Comparison of ENCODE assay signal across 10 cellular contexts in genomic region chr5:33180900-33181299, GRCh38.
A peak's percentile ranks its signal among the peaks of the same experiment; 100 is the strongest.
DNase-seq lines count a peak whose midpoint lies in the region; ATAC-seq and TF ChIP-seq lines count a peak whose summit lies in the region.
"Had no signal": no experiment of that assay in that cellular context is flagged by ENCODE, and none has a peak within 500 bp of the region (broad histone marks: within the 10 kb centered on the region; RNA-seq: fewer than 3 reads in every experiment).

No MANE protein-coding gene starts in this region.

- no peaks in the 10 kb centered on the region for H4K20me1 ChIP-seq in H9 (ENCODE audit: control insufficient read depth, insufficient read depth, insufficient read length)

- no peaks in the 10 kb centered on the region for H3K36me3 Mint-ChIP-seq in H9 (ENCODE audit: insufficient read depth in 1 of 3, low read depth in 3 of 3)
- no peaks in the 10 kb centered on the region for H3K36me3 Mint-ChIP-seq in activated CD4-positive, alpha-beta memory T cell treated with anti-CD3 and anti-CD28 coated beads, Interleukin-2, amount 10 ng/mL, durations not matched to agents 7 days and 5 days (ENCODE audit: low read depth)
- H3K36me3 Mint-ChIP-seq: WTC11 had no signal

- no peak overlapping the region for H3K4ac ChIP-seq in H9 (ENCODE audit: low read depth, low read length)

- DNase-seq in H9 (no peak), RWPE1 (ENCODE audit: low spot score) (peak; percentile 51), fibroblast of villous mesenchyme (ENCODE audit: low read depth) (peak; percentile 70)
- no peak for DNase-seq in activated CD4-positive, alpha-beta memory T cell treated with anti-CD3 and anti-CD28 coated beads, Interleukin-2, amount 10 ng/mL, durations not matched to agents 7 days and 5 days
- DNase-seq: effector CD8-positive, alpha-beta T cell had no signal

- no peak overlapping the region for H3K27ac Mint-ChIP-seq in H9
- H3K27ac Mint-ChIP-seq in activated CD4-positive, alpha-beta memory T cell treated with anti-CD3 and anti-CD28 coated beads, Interleukin-2, amount 10 ng/mL, durations not matched to agents 7 days and 5 days, result no peak overlapping the region
- H3K27ac Mint-ChIP-seq: WTC11 had no signal

- H3K14ac ChIP-seq in H9 (ENCODE audit: insufficient read depth, low read length), result no peak overlapping the region

- POLR2A ChIA-PET in RWPE1 (lab: Yijun Ruan, JAX; ENCODE audit: low non-redundant PET), result no interaction called here
- POLR2A ChIA-PET in activated CD4-positive, alpha-beta memory T cell treated with anti-CD3 and anti-CD28 coated beads, Interleukin-2, amount 10 ng/mL, durations not matched to agents 7 days and 5 days (lab: Charles Lee), result no interaction called here

- no peaks in the 10 kb centered on the region for H3K27me3 ChIP-seq in H9 (ENCODE audit: insufficient read depth, low read length)

- no peak overlapping the region for H3K4me3 Mint-ChIP-seq in H9
- H3K4me3 Mint-ChIP-seq in activated CD4-positive, alpha-beta memory T cell treated with anti-CD3 and anti-CD28 coated beads, Interleukin-2, amount 10 ng/mL, durations not matched to agents 7 days and 5 days, result no peak overlapping the region
- H3K4me3 Mint-ChIP-seq: WTC11 had no signal

- no peak overlapping the region for H3T11ph ChIP-seq in H9 (ENCODE audit: low read length)

- no peak overlapping the region for H2BK120ac ChIP-seq in H9 (ENCODE audit: low read depth, low read length, poor library complexity, severe bottlenecking)

- no peak overlapping the region for H4K5ac ChIP-seq in H9 (ENCODE audit: insufficient read length, low read depth, low read length)

- H3K23me2 ChIP-seq in H9 (ENCODE audit: insufficient read length, low read depth, low read length, poor library complexity, severe bottlenecking), result no peaks in the 10 kb centered on the region

- no peak overlapping the region for H3K23ac ChIP-seq in H9 (ENCODE audit: insufficient read length, low read depth, low read length)

- no peak overlapping the region for H3K18ac ChIP-seq in H9 (ENCODE audit: insufficient read length, low read depth, low read length)

- TF ChIP-seq CTCF in 22Rv1 (IDR thresholded peaks at IDR 0.05) (peak; percentile 54), H9 (conservative IDR thresholded peaks at IDR 0.05) (peak; percentile 63), RWPE1 (conservative IDR thresholded peaks at IDR 0.05; ENCODE audit: low read depth) (peak; percentile 73), fibroblast of villous mesenchyme (IDR thresholded peaks at IDR 0.05; ENCODE audit: insufficient read depth, low read depth, low read length) (peak; percentile 50)

- H3K56ac ChIP-seq in H9 (ENCODE audit: insufficient read length, low read depth, low read length), result no peak overlapping the region

- H3K79me1 ChIP-seq in H9 (ENCODE audit: insufficient read depth, low read depth, low read length, poor library complexity, severe bottlenecking), result no peaks in the 10 kb centered on the region

- H2AK5ac ChIP-seq in H9 (ENCODE audit: insufficient read length, low read length), result no peak overlapping the region

- H3K4me3 ChIP-seq in fibroblast of villous mesenchyme (ENCODE audit: low read depth, low read length), result no peak overlapping the region

- H3K27ac ChIP-seq in 22Rv1, result no peak overlapping the region
- H3K27ac ChIP-seq in H9 (ENCODE audit: insufficient read length, low read depth, low read length), result no peak overlapping the region
- H3K27ac ChIP-seq in RWPE1, result no peak overlapping the region

- no peak overlapping the region for H2BK15ac ChIP-seq in H9 (ENCODE audit: low read depth, low read length)

- H3K9me3 ChIP-seq in H9 (ENCODE audit: control insufficient read depth, low read depth, low read length), result no peaks in the 10 kb centered on the region

- H2AFZ ChIP-seq in H9 (ENCODE audit: low read length), result no peak overlapping the region

- H2BK12ac ChIP-seq in H9 (ENCODE audit: insufficient read length, low read depth, low read length), result no peak overlapping the region

- no peak overlapping the region for H2BK5ac ChIP-seq in H9 (ENCODE audit: insufficient read length, low read length)

- no peak overlapping the region for H3K9ac ChIP-seq in H9 (ENCODE audit: extremely low read depth, insufficient read length, low read length)

- no peaks in the 10 kb centered on the region for H3K9me3 Mint-ChIP-seq in H9
- no peaks in the 10 kb centered on the region for H3K9me3 Mint-ChIP-seq in activated CD4-positive, alpha-beta memory T cell treated with anti-CD3 and anti-CD28 coated beads, Interleukin-2, amount 10 ng/mL, durations not matched to agents 7 days and 5 days
- H3K9me3 Mint-ChIP-seq: WTC11 had no signal

- H4K8ac ChIP-seq in H9 (replicated peaks; ENCODE audit: insufficient read length, low read depth, low read length), result no peak overlapping the region

- no peaks in the 10 kb centered on the region for H3K4me1 ChIP-seq in H9 (ENCODE audit: insufficient read depth, low read length)

- H3K27me3 Mint-ChIP-seq in H9 (ENCODE audit: low read depth), result no peaks in the 10 kb centered on the region
- no peaks in the 10 kb centered on the region for H3K27me3 Mint-ChIP-seq in activated CD4-positive, alpha-beta memory T cell treated with anti-CD3 and anti-CD28 coated beads, Interleukin-2, amount 10 ng/mL, durations not matched to agents 7 days and 5 days

- ATAC-seq in GM18858 (IDR thresholded peaks at IDR 0.05; ENCODE audit: unreplicated experiment), result no peak
- no peak for ATAC-seq in GM18868 (IDR thresholded peaks at IDR 0.05; ENCODE audit: unreplicated experiment)
- ATAC-seq in HG02884 (IDR thresholded peaks at IDR 0.05; ENCODE audit: unreplicated experiment), result no peak
- ATAC-seq: WTC11 had no signal

- H4K91ac ChIP-seq in H9 (ENCODE audit: insufficient read length, low read depth, low read length), result no peak overlapping the region

- no peak overlapping the region for H2BK20ac ChIP-seq in H9 (ENCODE audit: low read depth, low read length, poor library complexity, severe bottlenecking)

- H3K4me2 ChIP-seq in H9 (ENCODE audit: insufficient read depth, insufficient read length, low read length), result no peak overlapping the region

- no peaks in the 10 kb centered on the region for H3K79me2 ChIP-seq in H9 (ENCODE audit: insufficient read depth, low read length)

- WGBS in H9 (ENCODE audit: extremely low coverage, insufficient read length, low lambda C conversion rate), result 100% methylated on average over 1 of the region's 4 CpGs

- peaks cover 0 to 2% of the 10 kb centered on the region in 2 experiments; a peak in 2 of 4 replicates for H3K4me1 Mint-ChIP-seq in H9
- H3K4me1 Mint-ChIP-seq in activated CD4-positive, alpha-beta memory T cell treated with anti-CD3 and anti-CD28 coated beads, Interleukin-2, amount 10 ng/mL, durations not matched to agents 7 days and 5 days, result no peaks in the 10 kb centered on the region
- H3K4me1 Mint-ChIP-seq: WTC11 had no signal

- CTCF ChIA-PET in RWPE1 (lab: Yijun Ruan, JAX), result interaction anchor here (0.6 to 2.6 kb wide), 12 partner anchors 27 to 690 kb away, joined by 3 to 8 read pairs (median 4); no protein-coding TSS in a partner anchor
- CTCF ChIA-PET in activated CD4-positive, alpha-beta memory T cell treated with anti-CD3 and anti-CD28 coated beads, Interleukin-2, amount 10 ng/mL, durations not matched to agents 7 days and 5 days (lab: Charles Lee), result no interaction called here

Comparison
In these comparisons a context has a peak if more than half of its experiments do, and no peak if none do; other contexts are left out.
1. DNase-seq: peak in RWPE1 (single experiment) and fibroblast of villous mesenchyme (single experiment); none in H9 (single experiment) and activated CD4-positive, alpha-beta memory T cell treated with anti-CD3 and anti-CD28 coated beads, Interleukin-2, amount 10 ng/mL, durations not matched to agents 7 days and 5 days (single experiment).
2. Peak in every context shown above with its lines, with median percentiles within 50 percentile points of each other: CTCF ChIP-seq.